Comparison of ENCODE assay signal across 15 cellular contexts in genomic region chr12:85733984-85734383, GRCh38.
DNase-seq lines count a peak whose midpoint lies in the region; ATAC-seq and TF ChIP-seq lines count a peak whose summit lies in the region.
"Had no signal": no experiment of that assay in that cellular context is flagged by ENCODE, and none has a peak within 500 bp of the region (broad histone marks: within the 10 kb centered on the region; RNA-seq: fewer than 3 reads in every experiment).

No MANE protein-coding gene starts in this region.

- ATAC-seq in SK-N-SH treated with all-trans-retinoic acid at 6 μM for 48 hours, result peak; percentile 59
- no peak for ATAC-seq in HG03342 (IDR thresholded peaks at IDR 0.05; ENCODE audit: unreplicated experiment)
- no peak for ATAC-seq in GM19395 (IDR thresholded peaks at IDR 0.05; ENCODE audit: unreplicated experiment)
- ATAC-seq in aorta (ENCODE audit: low FRiP score), result no peak

- H3K9ac ChIP-seq in SK-N-SH, result no peak overlapping the region
- H3K9ac ChIP-seq in smooth muscle cell (ENCODE audit: low read depth), result no peak overlapping the region
- H3K9ac ChIP-seq: BLaER1 treated with 17β-estradiol and CSF1 and Interleukin-3, amounts not matched to agents 10 nM and 100 nM had no signal

- no peaks in the 10 kb centered on the region for H3K9me2 ChIP-seq in SK-N-SH

- no peak for DNase-seq in SK-N-SH
- DNase-seq in astrocyte of the hippocampus (ENCODE audit: low read depth, low spot score), result peak; percentile 15
- peak; percentile 38 for DNase-seq in fibroblast of pulmonary artery (ENCODE audit: low read depth)
- no peak for DNase-seq in smooth muscle cell (lab: John Stamatoyannopoulos, UW; ENCODE audit: unreplicated experiment)
- no peak for DNase-seq in aorta
- DNase-seq: 8988T, DMS 273 treated with DMSO at 0.1 percent for 48 hours, Kasumi-1, NCI-H1105 treated with DMSO at 0.1 percent for 48 hours, NCI-H187, NCI-H748 treated with DMSO at 0.1 percent for 48 hours had no signal

- H3K36me3 ChIP-seq in SK-N-SH (replicated peaks in 1 of 2; ENCODE audit: control insufficient read depth in 1 of 2, insufficient read depth in 2 of 2, low read length in 1 of 2) (no peaks in the 10 kb centered on the region), smooth muscle cell (ENCODE audit: low read depth) (no peaks in the 10 kb centered on the region), aorta (ENCODE audit: control insufficient read depth in 1 of 2, insufficient read depth in 2 of 2, low read length in 1 of 2) (no peaks in the 10 kb centered on the region)
- H3K36me3 ChIP-seq: BLaER1 treated with 17β-estradiol and CSF1 and Interleukin-3, amounts not matched to agents 10 nM and 100 nM had no signal

- H3K27me3 ChIP-seq in SK-N-SH (ENCODE audit: insufficient read depth), result no peaks in the 10 kb centered on the region
- no peaks in the 10 kb centered on the region for H3K27me3 ChIP-seq in smooth muscle cell (ENCODE audit: low read depth)
- no peaks in the 10 kb centered on the region for H3K27me3 ChIP-seq in aorta (ENCODE audit: control insufficient read depth in 1 of 2, insufficient read depth in 2 of 2, low read length in 1 of 2)
- H3K27me3 ChIP-seq: BLaER1 treated with 17β-estradiol and CSF1 and Interleukin-3, amounts not matched to agents 10 nM and 100 nM had no signal

- no peak for TF ChIP-seq RAD21 in SK-N-SH (IDR thresholded peaks at IDR 0.05; ENCODE audit: low read length)

- no peak for TF ChIP-seq EP300 in SK-N-SH (IDR thresholded peaks at IDR 0.05; ENCODE audit: borderline replicate concordance in 1 of 2, low read depth in 1 of 2, low read length in 1 of 2)

- intact Hi-C loops in aorta (cut with DNase I), result no loop called here

- CTCF ChIA-PET in SK-N-SH (lab: Yijun Ruan, JAX), result interaction anchor here (1.5 kb wide), 1 partner anchor 24 kb away, joined by 3 read pairs; no protein-coding TSS in a partner anchor

- WGBS in SK-N-SH (ENCODE audit: low lambda C conversion rate), result 50% methylated on average over 1 of the region's 1 CpG
- WGBS in smooth muscle cell (ENCODE audit: low lambda C conversion rate), result 92% methylated on average over 1 of the region's 1 CpG
- 89 to 91% methylated on average over 1 of the region's 1 CpG for WGBS in aorta, 2 donors

- TF ChIP-seq CTCF in SK-N-SH (IDR thresholded peaks at IDR 0.05), result no peak
- TF ChIP-seq CTCF in fibroblast of pulmonary artery (IDR thresholded peaks at IDR 0.05; ENCODE audit: low read length, missing control alignments), result no peak
- TF ChIP-seq CTCF in smooth muscle cell (IDR thresholded peaks at IDR 0.05; ENCODE audit: borderline replicate concordance, insufficient read depth, poor library complexity, severe bottlenecking), result no peak

- H3K27ac ChIP-seq in SK-N-SH (ENCODE audit: low read depth in 2 of 2, low read length in 1 of 2), result no peak overlapping the region
- no peak overlapping the region for H3K27ac ChIP-seq in smooth muscle cell (ENCODE audit: low read depth)
- H3K27ac ChIP-seq in aorta (ENCODE audit: low read depth in 1 of 2, low read length in 2 of 2), result no peak overlapping the region
- H3K27ac ChIP-seq: BLaER1 treated with 17β-estradiol and CSF1 and Interleukin-3, amounts not matched to agents 10 nM and 100 nM had no signal

- H3K4me3 ChIP-seq in SK-N-SH (ENCODE audit: low read depth in 2 of 2, low read length in 1 of 2), result no peak overlapping the region
- no peak overlapping the region for H3K4me3 ChIP-seq in fibroblast of pulmonary artery (replicated peaks; ENCODE audit: low read depth, low read length)
- no peak overlapping the region for H3K4me3 ChIP-seq in smooth muscle cell
- H3K4me3 ChIP-seq in aorta (ENCODE audit: low read length in 2 of 2), result no peak overlapping the region
- H3K4me3 ChIP-seq: BLaER1 treated with 17β-estradiol and CSF1 and Interleukin-3, amounts not matched to agents 10 nM and 100 nM had no signal

- H3F3A ChIP-seq in SK-N-SH (replicated peaks; ENCODE audit: insufficient read depth) (no peaks in the 10 kb centered on the region), smooth muscle cell (ENCODE audit: low read depth) (no peaks in the 10 kb centered on the region)

- no peak overlapping the region for H2AFZ ChIP-seq in SK-N-SH (ENCODE audit: low read depth)
- H2AFZ ChIP-seq in smooth muscle cell (ENCODE audit: low read depth), result no peak overlapping the region

- no peaks in the 10 kb centered on the region for H3K79me2 ChIP-seq in SK-N-SH (ENCODE audit: insufficient read depth)
- H3K79me2 ChIP-seq in smooth muscle cell (ENCODE audit: low read depth), result no peaks in the 10 kb centered on the region

- POLR2A ChIA-PET in SK-N-SH (lab: Yijun Ruan, JAX), result no interaction called here

- H3K9me3 ChIP-seq in SK-N-SH (no peaks in the 10 kb centered on the region), smooth muscle cell (replicated peaks; ENCODE audit: low read depth) (no peaks in the 10 kb centered on the region), aorta (ENCODE audit: control insufficient read depth, low read length) (no peaks in the 10 kb centered on the region)
- H3K9me3 ChIP-seq: BLaER1 treated with 17β-estradiol and CSF1 and Interleukin-3, amounts not matched to agents 10 nM and 100 nM had no signal

- H3K4me2 ChIP-seq in SK-N-SH (no peak overlapping the region), smooth muscle cell (peak overlapping the region; percentile 36)

- no peaks in the 10 kb centered on the region for H3K4me1 ChIP-seq in SK-N-SH (ENCODE audit: control insufficient read depth in 1 of 2, insufficient read depth in 2 of 2, low read depth in 1 of 2, low read length in 1 of 2)
- no peaks in the 10 kb centered on the region for H3K4me1 ChIP-seq in smooth muscle cell (ENCODE audit: low read depth)
- no peaks in the 10 kb centered on the region for H3K4me1 ChIP-seq in aorta (ENCODE audit: control insufficient read depth in 1 of 2, insufficient read depth in 2 of 2, low read length in 2 of 2)

- H4K20me1 ChIP-seq in SK-N-SH (ENCODE audit: insufficient read depth) (no peaks in the 10 kb centered on the region), smooth muscle cell (ENCODE audit: low read depth) (no peaks in the 10 kb centered on the region)
- H4K20me1 ChIP-seq: BLaER1 treated with 17β-estradiol and CSF1 and Interleukin-3, amounts not matched to agents 10 nM and 100 nM had no signal

TF ChIP-seq in SK-N-SH treated with all-trans-retinoic acid at 6 μM for 48 hours, 23 proteins besides CTCF, POLR2A, EP300 and RAD21 (continues in another document):
- TF ChIP-seq RARB (CRISPR knock-in tag; IDR thresholded peaks at IDR 0.05) (no peak), TCF4 (CRISPR knock-in tag; IDR thresholded peaks at IDR 0.05; ENCODE audit: borderline replicate concordance) (no peak), ARNTL (CRISPR knock-in tag; IDR thresholded peaks at IDR 0.05; ENCODE audit: borderline replicate concordance, low read depth) (no peak), CSRNP3 (CRISPR knock-in tag; IDR thresholded peaks at IDR 0.05) (no peak), GLIS3 (CRISPR knock-in tag; IDR thresholded peaks at IDR 0.05) (no peak)

TF ChIP-seq in SK-N-SH, 30 proteins besides CTCF, POLR2A, EP300 and RAD21:
- TF ChIP-seq RCOR1 (IDR thresholded peaks at IDR 0.05; ENCODE audit: low read length), result no peak
- no peak for TF ChIP-seq GATA2 (CRISPR knock-in tag; IDR thresholded peaks at IDR 0.05)
- TF ChIP-seq, protein P1, sequence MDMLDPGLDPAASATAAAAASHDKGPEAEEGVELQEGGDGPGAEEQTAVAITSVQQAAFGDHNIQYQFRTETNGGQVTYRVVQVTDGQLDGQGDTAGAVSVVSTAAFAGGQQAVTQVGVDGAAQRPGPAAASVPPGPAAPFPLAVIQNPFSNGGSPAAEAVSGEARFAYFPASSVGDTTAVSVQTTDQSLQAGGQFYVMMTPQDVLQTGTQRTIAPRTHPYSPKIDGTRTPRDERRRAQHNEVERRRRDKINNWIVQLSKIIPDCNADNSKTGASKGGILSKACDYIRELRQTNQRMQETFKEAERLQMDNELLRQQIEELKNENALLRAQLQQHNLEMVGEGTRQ (IDR thresholded peaks at IDR 0.05; ENCODE audit: borderline replicate concordance, low read depth, low read length), result no peak
- TF ChIP-seq POLR2AphosphoS5 (IDR thresholded peaks at IDR 0.05; ENCODE audit: low read depth, low read length), result no peak
- TF ChIP-seq RFX5 (IDR thresholded peaks at IDR 0.05; ENCODE audit: low read length), result no peak
- TF ChIP-seq EZH2phosphoT487 (IDR thresholded peaks at IDR 0.05; ENCODE audit: borderline replicate concordance, low read depth), result no peak

Comparison
In these comparisons a context has a peak if more than half of its experiments do, and no peak if none do; other contexts are left out.
1. DNase-seq: peak in astrocyte of the hippocampus (single experiment) and fibroblast of pulmonary artery (single experiment); none in SK-N-SH (single experiment), smooth muscle cell (single experiment) and aorta (0 of 2).